In genomic region chr12:7602287-7602686, GRCh38 we compare ENCODE assay signal across 20 cellular contexts.
DNase-seq lines count a peak whose midpoint lies in the region; ATAC-seq and TF ChIP-seq lines count a peak whose summit lies in the region.
"Had no signal": no experiment of that assay in that cellular context is flagged by ENCODE, and none has a peak within 500 bp of the region (broad histone marks: within the 10 kb centered on the region; RNA-seq: fewer than 3 reads in every experiment).

No MANE protein-coding gene starts in this region.

- ATAC-seq in GM21529 (IDR thresholded peaks at IDR 0.05; ENCODE audit: unreplicated experiment) = no peak
- ATAC-seq in gastroesophageal sphincter = no peak
- ATAC-seq: heart left ventricle; naive thymus-derived CD4-positive, alpha-beta T cell had no signal

- H3K36me3 ChIP-seq in gastroesophageal sphincter = no peaks in the 10 kb centered on the region
- H3K36me3 ChIP-seq: BLaER1, heart left ventricle had no signal

- TF ChIP-seq POLR2A in gastroesophageal sphincter (IDR thresholded peaks at IDR 0.05) = no peak

- DNase-seq in EL = peak; percentile 53
- DNase-seq in LHCN-M2 (ENCODE audit: low read depth) = peak; percentile 82
- peak; percentile 2 for DNase-seq in dermis blood vessel endothelial cell
- peak; percentile 11 for DNase-seq in non-pigmented ciliary epithelial cell (ENCODE audit: low read depth)
- no peak for DNase-seq in ecto neural progenitor cell (ENCODE audit: low spot score)
- DNase-seq: activated gamma-delta T cell treated with Interleukin-2 at 50 U/mL for 16 hours; DMS153; heart left ventricle; naive thymus-derived CD4-positive, alpha-beta T cell; NCI-H1092; NCI-H2171; NCI-H748 treated with DMSO at 0.1 percent for 48 hours; PC-9; stimulated activated CD4-positive, alpha-beta T cell treated with anti-CD3 and anti-CD28 coated beads, Interleukin-4, amount 100 ng/mL, for 4 hours; stimulated activated CD8-positive, alpha-beta memory T cell treated with anti-CD3 and anti-CD28 coated beads, Interleukin-4, amount 100 ng/mL, for 48 hours had no signal

- no peak overlapping the region for H3K4me3 ChIP-seq in gastroesophageal sphincter
- H3K4me3 ChIP-seq: BLaER1, heart left ventricle, PC-9, SK-N-MC, skin epidermis had no signal

- no peaks in the 10 kb centered on the region for H3K27me3 ChIP-seq in gastroesophageal sphincter
- H3K27me3 ChIP-seq: BLaER1 had no signal

- H3K4me1 ChIP-seq in gastroesophageal sphincter = no peaks in the 10 kb centered on the region
- H3K4me1 ChIP-seq: BLaER1, heart left ventricle had no signal

- H3K27ac ChIP-seq in gastroesophageal sphincter = no peak overlapping the region
- H3K27ac ChIP-seq: BLaER1, heart left ventricle, PC-9, SK-N-MC, skin epidermis had no signal

- TF ChIP-seq EP300 in gastroesophageal sphincter (IDR thresholded peaks at IDR 0.05) = no peak

- H3K9me3 ChIP-seq in gastroesophageal sphincter = peaks cover 0 to 16% (median 0%) of the 10 kb centered on the region in 3 donors
- H3K9me3 ChIP-seq: BLaER1 had no signal

- no peak for TF ChIP-seq CTCF in gastroesophageal sphincter (IDR thresholded peaks at IDR 0.05)

- WGBS in gastroesophageal sphincter (ENCODE audit: low coverage in 1 of 2), 2 donors = 76% methylated on average over 3 to 4 of the region's 4 CpGs
